In the genomic region with DNA sequence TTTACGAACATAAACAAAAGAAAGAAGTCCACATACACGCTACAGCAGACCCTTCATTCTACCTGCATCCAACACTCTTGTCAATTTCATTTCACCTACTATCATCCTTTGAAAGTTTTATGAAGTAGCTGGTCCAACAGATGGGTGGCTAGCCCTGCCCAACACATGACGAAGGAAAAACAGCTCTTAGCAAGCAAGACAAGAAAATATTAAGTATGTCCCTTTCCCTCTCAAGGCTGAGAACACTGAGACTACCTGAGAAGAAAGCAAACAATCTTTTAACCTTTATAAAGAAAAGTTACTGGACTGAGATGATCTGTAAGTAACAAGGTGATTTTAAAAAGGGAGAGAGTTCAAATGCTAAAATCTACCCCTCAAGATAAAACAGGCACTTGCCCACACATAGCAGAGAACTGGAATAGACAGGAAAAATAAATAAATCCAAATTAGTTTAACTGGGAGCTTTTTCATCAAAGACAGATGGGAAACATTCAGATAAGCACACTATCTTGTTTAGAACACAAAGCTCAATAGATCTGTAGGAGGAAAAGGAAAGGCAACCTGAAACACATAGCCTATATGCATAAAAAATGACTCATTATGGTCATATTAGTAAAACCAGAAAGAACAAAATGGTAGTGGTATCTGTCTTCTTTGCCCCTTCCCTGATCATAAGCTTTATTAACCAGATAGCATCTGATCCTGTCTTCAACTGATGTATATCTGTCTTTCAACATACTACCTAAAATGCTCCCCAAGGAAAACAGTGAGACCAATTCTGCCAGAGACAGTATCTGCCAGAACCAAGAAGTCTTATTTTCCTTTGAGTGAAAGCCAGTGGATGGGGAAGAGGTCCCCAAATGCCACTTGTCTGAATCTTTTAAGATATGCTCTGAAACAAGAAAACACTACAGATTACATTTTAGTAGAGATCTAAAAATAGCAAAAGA, we compare ENCODE assay signal across 8 cellular contexts.
DNase-seq lines count a peak whose midpoint lies in the region; ATAC-seq, FAIRE-seq and TF ChIP-seq lines count a peak whose summit lies in the region.

No MANE protein-coding gene starts in this region.

- ATAC-seq in A549 = no peak
- no peak for ATAC-seq in GM21737 (IDR thresholded peaks at IDR 0.05; ENCODE audit: unreplicated experiment)

- no peaks in the 10 kb centered on the region for H3K27me3 Mint-ChIP-seq in mesothelial cell of epicardium (ENCODE audit: low read depth)

- FAIRE-seq in A549 (lab: Jason Lieb, UNC) (no peak), GM19239 (lab: Jason Lieb, UNC) (peak; percentile 66)

- peaks cover 56% of the 10 kb centered on the region for H3K4me1 ChIP-seq in A549
- peaks cover 49% of the 10 kb centered on the region for H3K4me1 ChIP-seq in adipocyte (ENCODE audit: control insufficient read depth, insufficient read depth, low read length)

- CTCF ChIA-PET in A549 (lab: Yijun Ruan, JAX) = interaction anchor here (1.3 to 9.3 kb wide), 4 partner anchors 8 to 113 kb away, joined by 3 to 87 read pairs (median 15); no protein-coding TSS in a partner anchor

- H3K4me1 Mint-ChIP-seq in mesothelial cell of epicardium = peaks cover 66% of the 10 kb centered on the region

- H3K9ac ChIP-seq in adipocyte (ENCODE audit: low read length) = peak overlapping the region; percentile 74

- no peak for TF ChIP-seq CTCF in A549 (IDR thresholded peaks at IDR 0.05)
- TF ChIP-seq CTCF in mesothelial cell of epicardium (IDR thresholded peaks at IDR 0.05; ENCODE audit: unreplicated experiment) = no peak

- H3K9me3 Mint-ChIP-seq in mesothelial cell of epicardium = no peaks in the 10 kb centered on the region

- H3K9me3 ChIP-seq in A549 = no peaks in the 10 kb centered on the region
- H3K9me3 ChIP-seq in adipocyte (ENCODE audit: control insufficient read depth, low read length) = no peaks in the 10 kb centered on the region

- DNase-seq in A549 (ENCODE audit: low read depth in 1 of 2, low spot score in 1 of 2) (no peak), GM19239 (ENCODE audit: insufficient read length, low spot score) (no peak), adipocyte (ENCODE audit: low read depth) (peak; percentile 38), mesothelial cell of epicardium (ENCODE audit: low spot score in 2 of 2, unreplicated experiment in 2 of 2) (no peak), head of caudate nucleus (no peak), DMS153 (lab: John Stamatoyannopoulos, UW) (no peak), OCI-M2 (lab: John Stamatoyannopoulos, UW; ENCODE audit: unreplicated experiment) (no peak)

- peak overlapping the region; percentile 98 for H3K27ac Mint-ChIP-seq in mesothelial cell of epicardium

- no peak for TF ChIP-seq EP300 in A549 (IDR thresholded peaks at IDR 0.05)

- peak overlapping the region; percentile 86 for H3K4me2 ChIP-seq in A549

- intact Hi-C loops in head of caudate nucleus (cut with DNase I) = loop anchor here (5.0 kb wide), 1 partner anchor 105 kb away; the partner anchor contains the start of gene MRTFA

- H3K4me3 ChIP-seq in A549 (peak overlapping the region; percentile 45), adipocyte (ENCODE audit: low read length) (peak overlapping the region; percentile 75)

- no peak for TF ChIP-seq RAD21 in A549 (conservative IDR thresholded peaks at IDR 0.05 in 1 of 2, IDR thresholded peaks at IDR 0.05 in 1 of 2)

- POLR2A ChIA-PET in A549 (lab: Yijun Ruan, JAX) = interaction anchor here (0.9 kb wide), 1 partner anchor 19 kb away, joined by 3 read pairs; no protein-coding TSS in a partner anchor

- H3K36me3 Mint-ChIP-seq in mesothelial cell of epicardium = peaks cover 4% of the 10 kb centered on the region

- no peaks in the 10 kb centered on the region for H3K27me3 ChIP-seq in adipocyte (replicated peaks; ENCODE audit: control insufficient read depth, insufficient read depth, low read length)

- H3K4me3 Mint-ChIP-seq in mesothelial cell of epicardium = peak overlapping the region; percentile 69

- peak overlapping the region; percentile 81 to 85 for H3K27ac ChIP-seq in A549

- no peak for TF ChIP-seq POLR2A in A549 (IDR thresholded peaks at IDR 0.05; ENCODE audit: low read length)

- H3K36me3 ChIP-seq in adipocyte (ENCODE audit: control insufficient read depth, insufficient read depth, low read length, severe bottlenecking) = no peaks in the 10 kb centered on the region

- WGBS in A549 (ENCODE audit: missing lambda C conversion rate) = 31% methylated on average over 3 of the region's 3 CpGs

TF ChIP-seq in A549, 52 proteins besides CTCF, POLR2A, EP300 and RAD21:
- TF ChIP-seq MAFK (IDR thresholded peaks at IDR 0.05; ENCODE audit: partially characterized antibody) (no peak), KDM1A (IDR thresholded peaks at IDR 0.05; ENCODE audit: low read depth) (no peak), HOXA7 (CRISPR knock-in tag; IDR thresholded peaks at IDR 0.05) (no peak), RCOR1 (IDR thresholded peaks at IDR 0.05; ENCODE audit: low read depth, low read length) (no peak), CHD2 (IDR thresholded peaks at IDR 0.05; ENCODE audit: low read length, partially characterized antibody) (no peak), FOXS1 (CRISPR knock-in tag; IDR thresholded peaks at IDR 0.05) (no peak), HOXB13 (CRISPR knock-in tag; IDR thresholded peaks at IDR 0.05; ENCODE audit: low read depth) (no peak)
- TF ChIP-seq, protein P1, sequence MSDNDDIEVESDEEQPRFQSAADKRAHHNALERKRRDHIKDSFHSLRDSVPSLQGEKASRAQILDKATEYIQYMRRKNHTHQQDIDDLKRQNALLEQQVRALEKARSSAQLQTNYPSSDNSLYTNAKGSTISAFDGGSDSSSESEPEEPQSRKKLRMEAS (IDR thresholded peaks at IDR 0.05) = no peak
